ENCODE assay signal across 2 cellular contexts in the genomic region with DNA sequence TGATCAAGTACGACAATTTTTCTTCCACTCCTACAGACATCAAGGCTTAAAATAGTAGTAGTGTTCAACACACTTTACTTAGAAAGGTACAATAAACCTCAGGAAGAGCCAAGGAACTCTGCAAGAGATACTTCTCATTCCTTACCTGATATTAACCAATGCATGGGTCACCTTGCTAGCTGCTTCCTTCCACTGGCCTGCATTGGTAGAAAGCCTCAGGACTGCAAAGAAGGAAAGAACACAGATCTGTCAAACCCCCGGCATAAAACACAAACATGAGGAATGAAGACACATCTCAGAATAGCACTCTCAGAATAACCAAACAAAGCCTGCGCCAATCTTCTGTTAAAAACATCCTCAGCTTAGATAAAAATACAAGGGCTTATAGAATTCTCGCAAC.
TF ChIP-seq lines count a peak whose summit lies in the region.

No MANE protein-coding gene starts in this region.

TF ChIP-seq in SK-N-SH, 30 proteins besides CTCF, POLR2A, EP300 and RAD21 (continued from another document):
- TF ChIP-seq, protein P1, sequence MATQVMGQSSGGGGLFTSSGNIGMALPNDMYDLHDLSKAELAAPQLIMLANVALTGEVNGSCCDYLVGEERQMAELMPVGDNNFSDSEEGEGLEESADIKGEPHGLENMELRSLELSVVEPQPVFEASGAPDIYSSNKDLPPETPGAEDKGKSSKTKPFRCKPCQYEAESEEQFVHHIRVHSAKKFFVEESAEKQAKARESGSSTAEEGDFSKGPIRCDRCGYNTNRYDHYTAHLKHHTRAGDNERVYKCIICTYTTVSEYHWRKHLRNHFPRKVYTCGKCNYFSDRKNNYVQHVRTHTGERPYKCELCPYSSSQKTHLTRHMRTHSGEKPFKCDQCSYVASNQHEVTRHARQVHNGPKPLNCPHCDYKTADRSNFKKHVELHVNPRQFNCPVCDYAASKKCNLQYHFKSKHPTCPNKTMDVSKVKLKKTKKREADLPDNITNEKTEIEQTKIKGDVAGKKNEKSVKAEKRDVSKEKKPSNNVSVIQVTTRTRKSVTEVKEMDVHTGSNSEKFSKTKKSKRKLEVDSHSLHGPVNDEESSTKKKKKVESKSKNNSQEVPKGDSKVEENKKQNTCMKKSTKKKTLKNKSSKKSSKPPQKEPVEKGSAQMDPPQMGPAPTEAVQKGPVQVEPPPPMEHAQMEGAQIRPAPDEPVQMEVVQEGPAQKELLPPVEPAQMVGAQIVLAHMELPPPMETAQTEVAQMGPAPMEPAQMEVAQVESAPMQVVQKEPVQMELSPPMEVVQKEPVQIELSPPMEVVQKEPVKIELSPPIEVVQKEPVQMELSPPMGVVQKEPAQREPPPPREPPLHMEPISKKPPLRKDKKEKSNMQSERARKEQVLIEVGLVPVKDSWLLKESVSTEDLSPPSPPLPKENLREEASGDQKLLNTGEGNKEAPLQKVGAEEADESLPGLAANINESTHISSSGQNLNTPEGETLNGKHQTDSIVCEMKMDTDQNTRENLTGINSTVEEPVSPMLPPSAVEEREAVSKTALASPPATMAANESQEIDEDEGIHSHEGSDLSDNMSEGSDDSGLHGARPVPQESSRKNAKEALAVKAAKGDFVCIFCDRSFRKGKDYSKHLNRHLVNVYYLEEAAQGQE (IDR thresholded peaks at IDR 0.05; ENCODE audit: low read depth, low read length) = no peak
- TF ChIP-seq RXRA (IDR thresholded peaks at IDR 0.05; ENCODE audit: borderline replicate concordance, low read depth) (no peak), MEF2A (IDR thresholded peaks at IDR 0.05; ENCODE audit: borderline replicate concordance, low read depth) (no peak), RFX5 (IDR thresholded peaks at IDR 0.05; ENCODE audit: low read length) (no peak), GATA2 (CRISPR knock-in tag; IDR thresholded peaks at IDR 0.05) (no peak), TEAD4 (IDR thresholded peaks at IDR 0.05; ENCODE audit: borderline replicate concordance, insufficient read depth) (no peak), JUND (IDR thresholded peaks at IDR 0.05) (no peak)
- TF ChIP-seq, protein P2, sequence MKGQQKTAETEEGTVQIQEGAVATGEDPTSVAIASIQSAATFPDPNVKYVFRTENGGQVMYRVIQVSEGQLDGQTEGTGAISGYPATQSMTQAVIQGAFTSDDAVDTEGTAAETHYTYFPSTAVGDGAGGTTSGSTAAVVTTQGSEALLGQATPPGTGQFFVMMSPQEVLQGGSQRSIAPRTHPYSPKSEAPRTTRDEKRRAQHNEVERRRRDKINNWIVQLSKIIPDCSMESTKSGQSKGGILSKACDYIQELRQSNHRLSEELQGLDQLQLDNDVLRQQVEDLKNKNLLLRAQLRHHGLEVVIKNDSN (IDR thresholded peaks at IDR 0.05; ENCODE audit: borderline replicate concordance, low read depth) = no peak

TF ChIP-seq in SK-N-SH treated with all-trans-retinoic acid at 6 μM for 48 hours, 23 proteins besides CTCF, POLR2A, EP300 and RAD21 (continued from another document):
- TF ChIP-seq, protein P3, sequence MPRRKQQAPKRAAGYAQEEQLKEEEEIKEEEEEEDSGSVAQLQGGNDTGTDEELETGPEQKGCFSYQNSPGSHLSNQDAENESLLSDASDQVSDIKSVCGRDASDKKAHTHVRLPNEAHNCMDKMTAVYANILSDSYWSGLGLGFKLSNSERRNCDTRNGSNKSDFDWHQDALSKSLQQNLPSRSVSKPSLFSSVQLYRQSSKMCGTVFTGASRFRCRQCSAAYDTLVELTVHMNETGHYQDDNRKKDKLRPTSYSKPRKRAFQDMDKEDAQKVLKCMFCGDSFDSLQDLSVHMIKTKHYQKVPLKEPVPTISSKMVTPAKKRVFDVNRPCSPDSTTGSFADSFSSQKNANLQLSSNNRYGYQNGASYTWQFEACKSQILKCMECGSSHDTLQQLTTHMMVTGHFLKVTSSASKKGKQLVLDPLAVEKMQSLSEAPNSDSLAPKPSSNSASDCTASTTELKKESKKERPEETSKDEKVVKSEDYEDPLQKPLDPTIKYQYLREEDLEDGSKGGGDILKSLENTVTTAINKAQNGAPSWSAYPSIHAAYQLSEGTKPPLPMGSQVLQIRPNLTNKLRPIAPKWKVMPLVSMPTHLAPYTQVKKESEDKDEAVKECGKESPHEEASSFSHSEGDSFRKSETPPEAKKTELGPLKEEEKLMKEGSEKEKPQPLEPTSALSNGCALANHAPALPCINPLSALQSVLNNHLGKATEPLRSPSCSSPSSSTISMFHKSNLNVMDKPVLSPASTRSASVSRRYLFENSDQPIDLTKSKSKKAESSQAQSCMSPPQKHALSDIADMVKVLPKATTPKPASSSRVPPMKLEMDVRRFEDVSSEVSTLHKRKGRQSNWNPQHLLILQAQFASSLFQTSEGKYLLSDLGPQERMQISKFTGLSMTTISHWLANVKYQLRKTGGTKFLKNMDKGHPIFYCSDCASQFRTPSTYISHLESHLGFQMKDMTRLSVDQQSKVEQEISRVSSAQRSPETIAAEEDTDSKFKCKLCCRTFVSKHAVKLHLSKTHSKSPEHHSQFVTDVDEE (CRISPR knock-in tag; IDR thresholded peaks at IDR 0.05) = no peak
- TF ChIP-seq ESRRG (CRISPR knock-in tag; IDR thresholded peaks at IDR 0.05) (no peak), GLIS3 (CRISPR knock-in tag; IDR thresholded peaks at IDR 0.05) (no peak), CSDC2 (CRISPR knock-in tag; IDR thresholded peaks at IDR 0.05) (no peak), SNAI2 (CRISPR knock-in tag; IDR thresholded peaks at IDR 0.05) (no peak), ZFP3 (CRISPR knock-in tag; IDR thresholded peaks at IDR 0.05) (no peak), BACH2 (CRISPR knock-in tag; IDR thresholded peaks at IDR 0.05; ENCODE audit: borderline replicate concordance) (no peak), ARNTL (CRISPR knock-in tag; IDR thresholded peaks at IDR 0.05; ENCODE audit: borderline replicate concordance, low read depth) (no peak)
- TF ChIP-seq, protein P4, sequence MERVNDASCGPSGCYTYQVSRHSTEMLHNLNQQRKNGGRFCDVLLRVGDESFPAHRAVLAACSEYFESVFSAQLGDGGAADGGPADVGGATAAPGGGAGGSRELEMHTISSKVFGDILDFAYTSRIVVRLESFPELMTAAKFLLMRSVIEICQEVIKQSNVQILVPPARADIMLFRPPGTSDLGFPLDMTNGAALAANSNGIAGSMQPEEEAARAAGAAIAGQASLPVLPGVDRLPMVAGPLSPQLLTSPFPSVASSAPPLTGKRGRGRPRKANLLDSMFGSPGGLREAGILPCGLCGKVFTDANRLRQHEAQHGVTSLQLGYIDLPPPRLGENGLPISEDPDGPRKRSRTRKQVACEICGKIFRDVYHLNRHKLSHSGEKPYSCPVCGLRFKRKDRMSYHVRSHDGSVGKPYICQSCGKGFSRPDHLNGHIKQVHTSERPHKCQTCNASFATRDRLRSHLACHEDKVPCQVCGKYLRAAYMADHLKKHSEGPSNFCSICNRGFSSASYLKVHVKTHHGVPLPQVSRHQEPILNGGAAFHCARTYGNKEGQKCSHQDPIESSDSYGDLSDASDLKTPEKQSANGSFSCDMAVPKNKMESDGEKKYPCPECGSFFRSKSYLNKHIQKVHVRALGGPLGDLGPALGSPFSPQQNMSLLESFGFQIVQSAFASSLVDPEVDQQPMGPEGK (CRISPR knock-in tag; IDR thresholded peaks at IDR 0.05; ENCODE audit: borderline replicate concordance) = no peak
